Comparison of ENCODE assay signal across 34 cellular contexts in genomic region chr4:159902648-159903047, GRCh38.
"Had no signal": no experiment of that assay in that cellular context is flagged by ENCODE, and none has a peak within 500 bp of the region (broad histone marks: within the 10 kb centered on the region; RNA-seq: fewer than 3 reads in every experiment).

No MANE protein-coding gene starts in this region.

- H3K36me3 Mint-ChIP-seq: activated naive CD4-positive, alpha-beta T cell treated with anti-CD3 and anti-CD28 coated beads, Interleukin-2, amount 50 U/mL, for 24 hours; activated naive CD8-positive, alpha-beta T cell treated with anti-CD3 and anti-CD28 coated beads for 36 hours had no signal

- H3K4me1 Mint-ChIP-seq: activated B cell treated with CpG ODN at 0.5 μM for 24 hours; activated naive CD4-positive, alpha-beta T cell treated with anti-CD3 and anti-CD28 coated beads, Interleukin-2, amount 50 U/mL, for 24 hours; activated naive CD8-positive, alpha-beta T cell treated with anti-CD3 and anti-CD28 coated beads for 36 hours; activated naive CD8-positive, alpha-beta T cell treated with anti-CD3 and anti-CD28 coated beads, Interleukin-2, amount 50 U/mL, for 24 hours; T-helper 17 cell had no signal

- H3K4me1 ChIP-seq: breast epithelium, colonic mucosa, esophagus squamous epithelium had no signal

- DNase-seq: activated B cell treated with CpG ODN at 0.5 μM for 24 hours; activated CD4-positive, alpha-beta T cell treated with anti-CD3 and anti-CD28 coated beads for 48 hours; activated CD4-positive, alpha-beta T cell treated with anti-CD3 and anti-CD28 coated beads, Interleukin-2, amount 50 U/mL, for 1 hour; activated CD4-positive, alpha-beta T cell treated with anti-CD3 and anti-CD28 coated beads, Interleukin-2, amount 50 U/mL, for 48 hours; activated CD8-positive, alpha-beta memory T cell treated with anti-CD3 and anti-CD28 coated beads for 24 hours; activated CD8-positive, alpha-beta T cell treated with anti-CD3 and anti-CD28 coated beads for 36 hours; activated effector memory CD4-positive, alpha-beta T cell treated with anti-CD3 and anti-CD28 coated beads, Interleukin-2, amount 50 U/mL, for 16 hours; activated naive CD4-positive, alpha-beta T cell treated with anti-CD3 and anti-CD28 coated beads for 36 hours; activated naive CD8-positive, alpha-beta T cell treated with anti-CD3 and anti-CD28 coated beads for 36 hours; activated naive CD8-positive, alpha-beta T cell treated with anti-CD3 and anti-CD28 coated beads, Interleukin-2, amount 50 U/mL, for 24 hours; activated T-cell treated with anti-CD3 and anti-CD28 coated beads, Interleukin-2, amount 50 U/mL, for 4 hours; amygdala; aorta; body of pancreas; central memory CD4-positive, alpha-beta T cell; cerebellar nuclear complex; colonic mucosa; effector CD8-positive, alpha-beta T cell; esophagus squamous epithelium; head of caudate nucleus; T-helper 17 cell; T1000; WERI-Rb-1 had no signal

- ATAC-seq: activated CD4-positive, CD25-positive, alpha-beta regulatory T cell treated with anti-CD3 and anti-CD28 coated beads, Interleukin-2, amount 50 U/mL, for 24 hours; activated CD8-positive, alpha-beta T cell treated with anti-CD3 and anti-CD28 coated beads for 36 hours; activated naive CD8-positive, alpha-beta T cell treated with anti-CD3 and anti-CD28 coated beads, Interleukin-2, amount 50 U/mL, for 24 hours; activated T-cell treated with anti-CD3 and anti-CD28 coated beads, Interleukin-2, amount 50 U/mL, for 4 hours; body of pancreas; T-helper 17 cell had no signal

- H3K4me3 Mint-ChIP-seq: activated B cell treated with CpG ODN at 0.5 μM for 24 hours; activated CD8-positive, alpha-beta T cell treated with anti-CD3 and anti-CD28 coated beads for 36 hours; activated naive CD4-positive, alpha-beta T cell treated with anti-CD3 and anti-CD28 coated beads for 36 hours; activated naive CD4-positive, alpha-beta T cell treated with anti-CD3 and anti-CD28 coated beads, Interleukin-2, amount 50 U/mL, for 24 hours; activated naive CD8-positive, alpha-beta T cell treated with anti-CD3 and anti-CD28 coated beads for 36 hours; activated naive CD8-positive, alpha-beta T cell treated with anti-CD3 and anti-CD28 coated beads, Interleukin-2, amount 50 U/mL, for 24 hours; activated T-cell treated with anti-CD3 and anti-CD28 coated beads, Interleukin-2, amount 50 U/mL, for 4 hours; T-helper 17 cell; T-helper 2 cell treated with Interferon-gamma antibody and Interleukin-4, amounts not matched to agents 5 μg/mL and 100 μg/mL, for 36 hours had no signal

- H3K9me3 ChIP-seq: adrenal gland, body of pancreas, breast epithelium, colonic mucosa, esophagus squamous epithelium had no signal

- FAIRE-seq: endometrium, endothelial cell of umbilical vein, frontal cortex had no signal

- H3K36me3 ChIP-seq: adrenal gland, breast epithelium, cardiac muscle cell, colonic mucosa, esophagus squamous epithelium, WERI-Rb-1 had no signal

- H3K9me3 Mint-ChIP-seq: activated naive CD4-positive, alpha-beta T cell treated with anti-CD3 and anti-CD28 coated beads for 36 hours; activated naive CD4-positive, alpha-beta T cell treated with anti-CD3 and anti-CD28 coated beads, Interleukin-2, amount 50 U/mL, for 24 hours; activated naive CD8-positive, alpha-beta T cell treated with anti-CD3 and anti-CD28 coated beads for 36 hours had no signal

- H3K27me3 Mint-ChIP-seq: activated B cell treated with CpG ODN at 0.5 μM for 24 hours; activated CD8-positive, alpha-beta T cell treated with anti-CD3 and anti-CD28 coated beads for 36 hours; activated naive CD4-positive, alpha-beta T cell treated with anti-CD3 and anti-CD28 coated beads, Interleukin-2, amount 50 U/mL, for 24 hours; activated naive CD8-positive, alpha-beta T cell treated with anti-CD3 and anti-CD28 coated beads for 36 hours; T-helper 17 cell had no signal

- H3K27ac ChIP-seq: adrenal gland, body of pancreas, breast epithelium, cardiac muscle cell, colonic mucosa, epithelial cell of prostate, esophagus squamous epithelium, WERI-Rb-1 had no signal

- H3K27ac Mint-ChIP-seq: activated B cell treated with CpG ODN at 0.5 μM for 24 hours; activated CD8-positive, alpha-beta T cell treated with anti-CD3 and anti-CD28 coated beads for 36 hours; activated naive CD4-positive, alpha-beta T cell treated with anti-CD3 and anti-CD28 coated beads for 36 hours; activated naive CD4-positive, alpha-beta T cell treated with anti-CD3 and anti-CD28 coated beads, Interleukin-2, amount 50 U/mL, for 24 hours; activated naive CD8-positive, alpha-beta T cell treated with anti-CD3 and anti-CD28 coated beads for 36 hours; activated naive CD8-positive, alpha-beta T cell treated with anti-CD3 and anti-CD28 coated beads, Interleukin-2, amount 50 U/mL, for 24 hours; activated T-helper 2 cell treated with anti-CD3 and anti-CD28 coated beads, Interferon-gamma antibody, Interleukin-2, Interleukin-4, amounts not matched to agents 10 μg/mL and 5 μg/mL and 100 μg/mL, durations not matched to agents 14 hours and 24 hours and 36 hours; T-helper 17 cell; T-helper 2 cell treated with Interferon-gamma antibody and Interleukin-4, amounts not matched to agents 5 μg/mL and 100 μg/mL, for 36 hours had no signal

- H3K4me3 ChIP-seq: adrenal gland, body of pancreas, breast epithelium, cardiac muscle cell, colonic mucosa, esophagus squamous epithelium had no signal
